ENCODE assay signal across 25 cellular contexts in genomic region chr2:159998236-159998635, GRCh38.
"Had no signal": no experiment of that assay in that cellular context is flagged by ENCODE, and none has a peak within 500 bp of the region (broad histone marks: within the 10 kb centered on the region; RNA-seq: fewer than 3 reads in every experiment).

No MANE protein-coding gene starts in this region.

- H3K27ac Mint-ChIP-seq: activated CD4-positive, alpha-beta memory T cell treated with anti-CD3 and anti-CD28 coated beads for 36 hours; activated CD4-positive, alpha-beta T cell treated with anti-CD3 and anti-CD28 coated beads, Interleukin-2, amount 10 ng/mL, durations not matched to agents 7 days and 5 days; activated naive CD4-positive, alpha-beta T cell treated with anti-CD3 and anti-CD28 coated beads, Interleukin-2, amount 10 ng/mL, durations not matched to agents 7 days and 5 days; activated naive CD8-positive, alpha-beta T cell treated with anti-CD3 and anti-CD28 coated beads for 36 hours; activated T-helper 2 cell treated with anti-CD3 and anti-CD28 coated beads, Interferon-gamma antibody, Interleukin-2, Interleukin-4, amounts not matched to agents 10 μg/mL and 5 μg/mL and 100 μg/mL, durations not matched to agents 14 hours and 24 hours and 36 hours had no signal

- H3K36me3 Mint-ChIP-seq: activated CD4-positive, alpha-beta memory T cell treated with anti-CD3 and anti-CD28 coated beads for 36 hours; activated naive CD4-positive, alpha-beta T cell treated with anti-CD3 and anti-CD28 coated beads, Interleukin-2, amount 10 ng/mL, durations not matched to agents 7 days and 5 days; activated naive CD8-positive, alpha-beta T cell treated with anti-CD3 and anti-CD28 coated beads for 36 hours had no signal

- H3K9me3 ChIP-seq: breast epithelium, Peyer's patch, SJCRH30, SK-N-SH had no signal

- H3K4me1 ChIP-seq: breast epithelium, SJCRH30 had no signal

- H3K4me1 Mint-ChIP-seq: activated CD4-positive, alpha-beta T cell treated with anti-CD3 and anti-CD28 coated beads, Interleukin-2, amount 10 ng/mL, durations not matched to agents 7 days and 5 days; activated naive CD4-positive, alpha-beta T cell treated with anti-CD3 and anti-CD28 coated beads, Interleukin-2, amount 10 ng/mL, durations not matched to agents 7 days and 5 days; activated naive CD8-positive, alpha-beta T cell treated with anti-CD3 and anti-CD28 coated beads for 36 hours had no signal

- H3K4me3 ChIP-seq: breast epithelium, MG63, Peyer's patch, SJCRH30 had no signal

- H3K9me3 Mint-ChIP-seq: activated CD4-positive, alpha-beta memory T cell treated with anti-CD3 and anti-CD28 coated beads for 36 hours; activated CD4-positive, alpha-beta T cell treated with anti-CD3 and anti-CD28 coated beads, Interleukin-2, amount 10 ng/mL, durations not matched to agents 7 days and 5 days; activated naive CD4-positive, alpha-beta T cell treated with anti-CD3 and anti-CD28 coated beads, Interleukin-2, amount 10 ng/mL, durations not matched to agents 7 days and 5 days; activated T-cell treated with anti-CD3 and anti-CD28 coated beads, Interleukin-2, amount 50 U/mL, for 4 hours; activated T-helper 2 cell treated with anti-CD3 and anti-CD28 coated beads, Interferon-gamma antibody, Interleukin-2, Interleukin-4, amounts not matched to agents 10 μg/mL and 5 μg/mL and 100 μg/mL, durations not matched to agents 14 hours and 24 hours and 36 hours had no signal

- H3K4me2 ChIP-seq: KMS-11, SK-N-SH had no signal

- H3K4me3 Mint-ChIP-seq: activated CD4-positive, alpha-beta memory T cell treated with anti-CD3 and anti-CD28 coated beads for 36 hours; activated CD4-positive, alpha-beta T cell treated with anti-CD3 and anti-CD28 coated beads, Interleukin-2, amount 10 ng/mL, durations not matched to agents 7 days and 5 days; activated naive CD4-positive, alpha-beta T cell treated with anti-CD3 and anti-CD28 coated beads, Interleukin-2, amount 10 ng/mL, durations not matched to agents 7 days and 5 days; activated naive CD8-positive, alpha-beta T cell treated with anti-CD3 and anti-CD28 coated beads for 36 hours; activated T-cell treated with anti-CD3 and anti-CD28 coated beads, Interleukin-2, amount 50 U/mL, for 4 hours had no signal

- H3K27ac ChIP-seq: breast epithelium, KMS-11, Peyer's patch, RWPE1, SJCRH30, VCaP had no signal

- ATAC-seq: activated T-cell treated with anti-CD3 and anti-CD28 coated beads, Interleukin-2, amount 50 U/mL, for 4 hours had no signal

- H3K9ac ChIP-seq: KMS-11, SK-N-SH had no signal

- H3K36me3 ChIP-seq: breast epithelium, MG63, Peyer's patch, SJCRH30 had no signal

- DNase-seq: activated CD4-positive, alpha-beta T cell treated with anti-CD3 and anti-CD28 coated beads, Interleukin-2, amount 10 ng/mL, durations not matched to agents 7 days and 5 days; activated CD4-positive, CD25-positive, alpha-beta regulatory T cell; activated CD8-positive, alpha-beta memory T cell treated with anti-CD3 and anti-CD28 coated beads for 24 hours; activated gamma-delta T cell treated with Interleukin-2 at 50 U/mL for 16 hours; activated naive CD4-positive, alpha-beta T cell treated with anti-CD3 and anti-CD28 coated beads, Interleukin-2, amount 10 ng/mL, durations not matched to agents 7 days and 5 days; activated naive CD8-positive, alpha-beta T cell treated with anti-CD3 and anti-CD28 coated beads for 36 hours; activated T-cell treated with anti-CD3 and anti-CD28 coated beads, Interleukin-2, amount 50 U/mL, for 4 hours; MG63; MV-4-11; NCI-H1105; NCI-H1436; NCI-H1694 treated with DMSO at 0.1 percent for 48 hours; NCI-H2029 treated with DMSO at 0.1 percent for 48 hours; NCI-H446; Peyer's patch; Right ventricle myocardium superior; SK-N-SH; T-helper 1 cell had no signal

- H3K27me3 ChIP-seq: breast epithelium, MG63, Peyer's patch, SJCRH30 had no signal
